8 cellular contexts compared by ENCODE assay signal in the genomic region with DNA sequence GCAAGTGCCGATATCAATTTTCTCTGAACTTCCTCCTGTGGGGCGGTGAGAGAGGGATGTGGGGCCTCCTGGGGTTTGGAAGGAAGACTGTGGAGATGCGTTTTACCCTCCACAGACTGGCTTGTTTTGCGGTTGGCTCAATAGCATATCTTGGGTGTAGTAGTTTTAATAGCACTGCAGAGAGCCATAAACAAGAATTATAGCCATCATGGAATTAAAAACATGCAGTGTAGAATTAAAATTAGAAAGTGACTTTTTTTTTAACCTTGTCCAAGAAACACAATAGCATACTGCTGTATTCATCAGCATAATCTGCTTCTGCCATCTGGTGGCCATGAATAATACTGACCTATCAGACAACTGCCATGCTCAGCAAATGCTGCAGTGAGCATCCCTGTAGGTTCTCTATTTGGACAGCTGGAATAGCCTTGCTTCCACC. TPM values are rescaled to one million over a fixed set of nuclear protein-coding genes. Genes with fewer than 3 reads are reported as not detected.
DNase-seq lines count a peak whose midpoint lies in the region; ATAC-seq and TF ChIP-seq lines count a peak whose summit lies in the region.

No MANE protein-coding gene starts in this region.

- no peak overlapping the region for H2AFZ ChIP-seq in DND-41 (ENCODE audit: low read depth, low read length)

- no peaks in the 10 kb centered on the region for H3K4me1 ChIP-seq in DND-41 (ENCODE audit: insufficient read depth, low read length)
- H3K4me1 ChIP-seq in stomach = peaks cover 0 to 4% (median 0%) of the 10 kb centered on the region in 4 donors

- DNase-seq in DND-41 (peak; percentile 8), NCI-H1092 treated with DMSO at 0.1 percent for 48 hours (lab: John Stamatoyannopoulos, UW) (peak; percentile 86), SK-N-MC (ENCODE audit: low read depth, low spot score) (peak; percentile 5), cerebellar cortex (ENCODE audit: low spot score) (peak; percentile 65), left lobe of liver (ENCODE audit: low spot score) (peak; percentile 44), stomach (peak; percentile 41)

- TF ChIP-seq POLR2A in stomach (IDR thresholded peaks at IDR 0.05) = no peak

- peak; percentile 54; the same call in 1 of the 3 replicates for ATAC-seq in DND-41 (ENCODE audit: insufficient read depth, low read depth)
- peak; percentile 74 for ATAC-seq in GM21526 (IDR thresholded peaks at IDR 0.05; ENCODE audit: low FRiP score, unreplicated experiment)
- ATAC-seq in left lobe of liver = peak; percentile 86
- ATAC-seq in HG03460 (IDR thresholded peaks at IDR 0.05; ENCODE audit: unreplicated experiment) = no peak

- H3K27me3 ChIP-seq in DND-41 (ENCODE audit: insufficient read depth, low read length, poor library complexity) = no peaks in the 10 kb centered on the region
- H3K27me3 ChIP-seq in stomach = no peaks in the 10 kb centered on the region

- no peaks in the 10 kb centered on the region for H3K79me2 ChIP-seq in DND-41 (ENCODE audit: insufficient read depth, low read length)

- H3K9ac ChIP-seq in DND-41 (ENCODE audit: low read depth, low read length) = no peak overlapping the region
- no peak overlapping the region for H3K9ac ChIP-seq in SK-N-MC (ENCODE audit: insufficient read length)

- H4K20me1 ChIP-seq in DND-41 (ENCODE audit: insufficient read depth, low read length) = no peaks in the 10 kb centered on the region

- H3K27ac ChIP-seq in DND-41 (ENCODE audit: low read length) = no peak overlapping the region
- H3K27ac ChIP-seq in SK-N-MC = no peak overlapping the region
- H3K27ac ChIP-seq in stomach = no peak overlapping the region

- 18 to 53% (median 23%) methylated on average over 4 of the region's 4 CpGs for WGBS in stomach, 5 donors

- TF ChIP-seq CTCF in DND-41 (IDR thresholded peaks at IDR 0.05; ENCODE audit: borderline replicate concordance, extremely low read depth, low read length, poor library complexity, severe bottlenecking) (peak; percentile 64), stomach (IDR thresholded peaks at IDR 0.05) (peak in 5 of 7 experiments; percentile 30 to 69 (median 51))

- no peak overlapping the region for H3K4me2 ChIP-seq in DND-41 (ENCODE audit: insufficient read depth, low read length)

- no peak overlapping the region for H3K4me3 ChIP-seq in DND-41 (ENCODE audit: low read depth in 1 of 2, low read length in 2 of 2)
- H3K4me3 ChIP-seq in SK-N-MC = no peak overlapping the region
- H3K4me3 ChIP-seq in stomach = no peak overlapping the region

- no peak for TF ChIP-seq EP300 in stomach (IDR thresholded peaks at IDR 0.05)

- H3K9me3 ChIP-seq in DND-41 (ENCODE audit: insufficient read depth, low read length, severe bottlenecking) (no peaks in the 10 kb centered on the region), SK-N-MC (ENCODE audit: low read depth, low read length) (no peaks in the 10 kb centered on the region), stomach (no peaks in the 10 kb centered on the region)

- intact Hi-C loops in stomach (cut with DNase I; ENCODE audit: low total_unique reads) = loop anchor here (5.0 kb wide), 1 partner anchor 448 kb away; no protein-coding TSS in a partner anchor

- no peaks in the 10 kb centered on the region for H3K36me3 ChIP-seq in DND-41 (ENCODE audit: insufficient read depth, low read length)
- no peaks in the 10 kb centered on the region for H3K36me3 ChIP-seq in SK-N-MC (ENCODE audit: insufficient read depth, low read length)
- H3K36me3 ChIP-seq in stomach = no peaks in the 10 kb centered on the region

RNA-seq across cellular contexts. Expression of a gene that starts 47.3 kb away (rescaled TPM):
- total RNA-seq in left lobe of liver (8.6 TPM), stomach (10 to 100 TPM in 4 of 5 donors, under 1 TPM in 1; 0.45 to 28.1 (median 18.8) TPM)
- 10 to 100 TPM in 1 of 3 donors, 1 to 10 TPM in 2; 2.7 to 12.4 (median 3.6) TPM for polyA plus RNA-seq in stomach

Comparison
In these comparisons a context has a peak if more than half of its experiments do, and no peak if none do; other contexts are left out.
1. DNase-seq: peak in every context shown above with its lines; median percentile 86 in NCI-H1092 treated with DMSO at 0.1 percent for 48 hours; 65 in cerebellar cortex; 44 in left lobe of liver; 41 in stomach; 8 in DND-41; 5 in SK-N-MC.